8 cellular contexts compared by ENCODE assay signal in genomic region chr7:87876040-87876758, GRCh38. TPM values are rescaled to one million over a fixed set of nuclear protein-coding genes. Genes with fewer than 3 reads are reported as not detected.
DNase-seq lines count a peak whose midpoint lies in the region; ATAC-seq and TF ChIP-seq lines count a peak whose summit lies in the region.

Gene DBF4 (plus strand): TSS chr7:87876493. CDS start chr7:87876733, 240 bp downstream.
Gene SLC25A40 (minus strand): TSS chr7:87876360. CDS start chr7:87858727, 17,633 bp downstream.

- WGBS in mesendoderm (ENCODE audit: extremely low coverage, insufficient coverage, low lambda C conversion rate), result no CpG with 5 or more reads among the region's 80 CpGs

- H3K36me3 ChIP-seq in HUES48 (ENCODE audit: control insufficient read depth, insufficient read depth, low read length) (peaks cover 33% of the 10 kb centered on the region), NT2/D1 (ENCODE audit: insufficient read depth, insufficient read length, low read length) (peaks cover 30% of the 10 kb centered on the region), endocrine pancreas (ENCODE audit: control insufficient read depth, insufficient read depth, low read length) (no peaks in the 10 kb centered on the region), mesendoderm (ENCODE audit: control insufficient read depth, insufficient read depth, low read length) (no peaks in the 10 kb centered on the region)

- BruUV-seq in Calu3 (replicated peaks; lab: Mats Ljungman, UMichigan), result no TSS peak

- H3K9me3 ChIP-seq in HUES48 (ENCODE audit: control insufficient read depth, insufficient read depth, low read length) (peaks cover 2% of the 10 kb centered on the region; the same call in 1 of the 2 replicates), NT2/D1 (ENCODE audit: insufficient read depth, low read length) (peaks cover 9% of the 10 kb centered on the region), endocrine pancreas (ENCODE audit: control insufficient read depth, low read length) (no peaks in the 10 kb centered on the region)

- H3K27me3 ChIP-seq in HUES48 (ENCODE audit: control insufficient read depth, insufficient read depth, low read length), result no peaks in the 10 kb centered on the region
- H3K27me3 ChIP-seq in NT2/D1 (ENCODE audit: insufficient read depth, insufficient read length), result no peaks in the 10 kb centered on the region
- H3K27me3 ChIP-seq in endocrine pancreas (ENCODE audit: control insufficient read depth, insufficient read depth, low read length), result no peaks in the 10 kb centered on the region
- no peaks in the 10 kb centered on the region for H3K27me3 ChIP-seq in mesendoderm (ENCODE audit: insufficient read depth, low read length, poor library complexity)

- H2BK120ac ChIP-seq in mesendoderm (ENCODE audit: low read depth, low read length), result peak within 1 kb of the TSS; percentile 86

- H4K5ac ChIP-seq in mesendoderm (ENCODE audit: low read length), result no peak within 1 kb of the TSS

- H3K23ac ChIP-seq in mesendoderm (ENCODE audit: low read length), result peak within 1 kb of the TSS; percentile 48

- H3K9ac ChIP-seq in HUES48 (ENCODE audit: low read depth, low read length) (peak within 1 kb of the TSS; percentile 84), NT2/D1 (ENCODE audit: insufficient read length, low read depth) (peak within 1 kb of the TSS; percentile 93), endocrine pancreas (ENCODE audit: control insufficient read depth, insufficient read depth, low read length) (peak within 1 kb of the TSS; percentile 97), mesendoderm (ENCODE audit: low read length) (peak within 1 kb of the TSS; percentile 83)

- H3K36me3 Mint-ChIP-seq in Calu3 (ENCODE audit: insufficient read depth, unreplicated experiment), result peaks cover 31% of the 10 kb centered on the region
- H3K36me3 Mint-ChIP-seq in activated CD8-positive, alpha-beta memory T cell treated with anti-CD3 and anti-CD28 coated beads, Interleukin-2, amount 10 ng/mL, durations not matched to agents 7 days and 5 days, result peaks cover 54% of the 10 kb centered on the region

- H3K4me3 Mint-ChIP-seq in Calu3 (ENCODE audit: low read depth, unreplicated experiment), result peak within 1 kb of the TSS; percentile 94
- peak within 1 kb of the TSS; percentile 88 for H3K4me3 Mint-ChIP-seq in activated CD8-positive, alpha-beta memory T cell treated with anti-CD3 and anti-CD28 coated beads, Interleukin-2, amount 10 ng/mL, durations not matched to agents 7 days and 5 days

- H4K8ac ChIP-seq in mesendoderm (ENCODE audit: low read depth, low read length), result no peak within 1 kb of the TSS

- peaks cover 18% of the 10 kb centered on the region for H3K4me1 ChIP-seq in HUES48 (ENCODE audit: control insufficient read depth, insufficient read depth, low read length)
- no peaks in the 10 kb centered on the region for H3K4me1 ChIP-seq in NT2/D1 (ENCODE audit: insufficient read depth, insufficient read length)
- peaks cover 5% of the 10 kb centered on the region for H3K4me1 ChIP-seq in endocrine pancreas (ENCODE audit: control insufficient read depth, insufficient read depth, low read length)
- H3K4me1 ChIP-seq in mesendoderm (ENCODE audit: control insufficient read depth, low read depth, low read length), result peaks cover 4% of the 10 kb centered on the region

- DNase-seq in Calu3 (peak; percentile 96), NT2/D1 (ENCODE audit: low read depth, low spot score) (peak; percentile 89), mesendoderm (peak; percentile 98)
- DNase-seq in activated CD8-positive, alpha-beta memory T cell treated with anti-CD3 and anti-CD28 coated beads, Interleukin-2, amount 10 ng/mL, durations not matched to agents 7 days and 5 days, result peak; percentile 97
- DNase-seq in stimulated activated CD8-positive, alpha-beta memory T cell treated with anti-CD3 and anti-CD28 coated beads, Interleukin-12 subunit alpha, Interleukin-12 subunit beta, amount 100 ng/mL, for 4 hours (ENCODE audit: low read depth), result peak; percentile 95

- peak within 1 kb of the TSS; percentile 91 for H3K27ac Mint-ChIP-seq in Calu3 (ENCODE audit: unreplicated experiment)
- peak within 1 kb of the TSS; percentile 96 for H3K27ac Mint-ChIP-seq in activated CD8-positive, alpha-beta memory T cell treated with anti-CD3 and anti-CD28 coated beads, Interleukin-2, amount 10 ng/mL, durations not matched to agents 7 days and 5 days

- CTCF ChIA-PET in Calu3 (lab: Charles Lee), result no interaction called here
- CTCF ChIA-PET in activated CD8-positive, alpha-beta memory T cell treated with anti-CD3 and anti-CD28 coated beads, Interleukin-2, amount 10 ng/mL, durations not matched to agents 7 days and 5 days (lab: Charles Lee), result interaction anchor here (1.2 to 3.2 kb wide), 3 partner anchors 11 to 236 kb away, joined by 3 to 10 read pairs (median 4); no protein-coding TSS in a partner anchor

- peaks cover 29% of the 10 kb centered on the region for H3K4me1 Mint-ChIP-seq in Calu3 (ENCODE audit: low read depth, unreplicated experiment)
- H3K4me1 Mint-ChIP-seq in activated CD8-positive, alpha-beta memory T cell treated with anti-CD3 and anti-CD28 coated beads, Interleukin-2, amount 10 ng/mL, durations not matched to agents 7 days and 5 days, result peaks cover 51% of the 10 kb centered on the region

- no peak within 1 kb of the TSS for H2BK15ac ChIP-seq in mesendoderm (replicated peaks; ENCODE audit: low read depth)

- intact Hi-C loops in Calu3 (cut with micrococcal nuclease; ENCODE audit: unreplicated experiment), result no loop called here

- H3K27me3 Mint-ChIP-seq in Calu3 (ENCODE audit: unreplicated experiment), result no peaks in the 10 kb centered on the region
- H3K27me3 Mint-ChIP-seq in activated CD8-positive, alpha-beta memory T cell treated with anti-CD3 and anti-CD28 coated beads, Interleukin-2, amount 10 ng/mL, durations not matched to agents 7 days and 5 days, result no peaks in the 10 kb centered on the region

- H3K27ac ChIP-seq in HUES48 (ENCODE audit: low read depth, low read length), result peak within 1 kb of the TSS; percentile 98
- H3K27ac ChIP-seq in mesendoderm (ENCODE audit: low read depth, low read length), result peak within 1 kb of the TSS; percentile 99

- H3K9me3 Mint-ChIP-seq in Calu3 (ENCODE audit: low read depth, unreplicated experiment), result no peaks in the 10 kb centered on the region
- peaks cover 10% of the 10 kb centered on the region for H3K9me3 Mint-ChIP-seq in activated CD8-positive, alpha-beta memory T cell treated with anti-CD3 and anti-CD28 coated beads, Interleukin-2, amount 10 ng/mL, durations not matched to agents 7 days and 5 days (ENCODE audit: low read depth)

- peak within 1 kb of the TSS; percentile 89 for H3K56ac ChIP-seq in mesendoderm (ENCODE audit: low read length)

- peaks cover 41% of the 10 kb centered on the region for H3K79me2 ChIP-seq in mesendoderm (ENCODE audit: control insufficient read depth, insufficient read depth, low read length)

- H2BK5ac ChIP-seq in mesendoderm (ENCODE audit: low read length), result peak within 1 kb of the TSS; percentile 17

- peaks cover 6% of the 10 kb centered on the region for H3K79me1 ChIP-seq in mesendoderm (ENCODE audit: low read length)

- ATAC-seq in GM21423 (IDR thresholded peaks at IDR 0.05; ENCODE audit: unreplicated experiment), result peak; percentile 86
- peak; percentile 92 for ATAC-seq in activated CD8-positive, alpha-beta memory T cell treated with anti-CD3 and anti-CD28 coated beads, Interleukin-2, amount 10 ng/mL, durations not matched to agents 7 days and 5 days

- no peak within 1 kb of the TSS for H2AK5ac ChIP-seq in mesendoderm (ENCODE audit: low read length)

- H3K4me2 ChIP-seq in mesendoderm (ENCODE audit: low read length), result peak within 1 kb of the TSS; percentile 77

- H3K18ac ChIP-seq in mesendoderm (ENCODE audit: low read length), result peak within 1 kb of the TSS; percentile 70

- peak within 1 kb of the TSS; percentile 4 for H3K4ac ChIP-seq in mesendoderm (ENCODE audit: low read depth, low read length)

- peak within 1 kb of the TSS; percentile 91 for H3K4me3 ChIP-seq in HUES48 (ENCODE audit: low read depth, low read length)
- peak within 1 kb of the TSS; percentile 79 for H3K4me3 ChIP-seq in NT2/D1 (ENCODE audit: insufficient read length, low read depth)
- H3K4me3 ChIP-seq in endocrine pancreas (ENCODE audit: control insufficient read depth, insufficient read depth, low read length), result peak within 1 kb of the TSS; percentile 99
- peak within 1 kb of the TSS; percentile 75 for H3K4me3 ChIP-seq in mesendoderm (ENCODE audit: low read length)

- TF ChIP-seq CTCF in Calu3 (IDR thresholded peaks at IDR 0.05; ENCODE audit: unreplicated experiment), result no peak

RNA-seq across cellular contexts. Expression of gene DBF4, which starts in this region (rescaled TPM):
- 22.0 and 28.4 TPM in 2 replicates for total RNA-seq in Calu3 (2022)
- 10 to 100 TPM; 85.1 to 85.5 TPM for total RNA-seq in activated CD8-positive, alpha-beta memory T cell treated with anti-CD3 and anti-CD28 coated beads, Interleukin-2, amount 10 ng/mL, durations not matched to agents 7 days and 5 days
- polyA plus RNA-seq in mesendoderm (2013, experiment 1 of 2), result 66.7 TPM
- polyA plus RNA-seq in mesendoderm (2013, experiment 2 of 2), result 68.2 TPM

RNA-seq across cellular contexts. Expression of gene SLC25A40, which starts in this region (rescaled TPM):
- total RNA-seq in Calu3 (2022), result 17.3 and 19.1 TPM in 2 replicates
- 10 to 100 TPM; 42.1 to 48.7 TPM for total RNA-seq in activated CD8-positive, alpha-beta memory T cell treated with anti-CD3 and anti-CD28 coated beads, Interleukin-2, amount 10 ng/mL, durations not matched to agents 7 days and 5 days
- 9.5 TPM for polyA plus RNA-seq in mesendoderm (2013, experiment 1 of 2)
- 10.9 TPM for polyA plus RNA-seq in mesendoderm (2013, experiment 2 of 2)

Comparison
In these comparisons a context has a peak if more than half of its experiments do, and no peak if none do; other contexts are left out.
1. Peak in every context shown above with its lines: DNase-seq, ATAC-seq, H3K4me3 ChIP-seq and H3K27ac ChIP-seq.